Comparison of ENCODE assay signal across 8 cellular contexts in genomic region chr17:67994827-67995567, GRCh38. TPM values are rescaled to one million over a fixed set of nuclear protein-coding genes. Genes with fewer than 3 reads are reported as not detected.
DNase-seq lines count a peak whose midpoint lies in the region; ATAC-seq and TF ChIP-seq lines count a peak whose summit lies in the region.

No MANE protein-coding gene starts in this region.

- ATAC-seq in GM21526 (IDR thresholded peaks at IDR 0.05; ENCODE audit: low FRiP score, unreplicated experiment) (no peak), HG03025 (IDR thresholded peaks at IDR 0.05; ENCODE audit: low FRiP score, unreplicated experiment) (no peak)

- peaks cover 37% of the 10 kb centered on the region for H3K4me1 Mint-ChIP-seq in activated CD4-positive, alpha-beta memory T cell treated with anti-CD3 and anti-CD28 coated beads, Interleukin-2, amount 10 ng/mL, durations not matched to agents 7 days and 5 days

- no peak for TF ChIP-seq CTCF in C4-2B (conservative IDR thresholded peaks at IDR 0.05)

- DNase-seq in HT-29 (ENCODE audit: low spot score) (peak; percentile 57), globus pallidus (ENCODE audit: low spot score) (peak; percentile 37), pons (ENCODE audit: low spot score) (peak; percentile 49), NCI-H2029 treated with DMSO at 0.1 percent for 48 hours (lab: John Stamatoyannopoulos, UW) (no peak)
- DNase-seq in activated CD4-positive, alpha-beta memory T cell treated with anti-CD3 and anti-CD28 coated beads, Interleukin-2, amount 10 ng/mL, durations not matched to agents 7 days and 5 days: no peak

- H3K4me3 Mint-ChIP-seq in activated CD4-positive, alpha-beta memory T cell treated with anti-CD3 and anti-CD28 coated beads, Interleukin-2, amount 10 ng/mL, durations not matched to agents 7 days and 5 days: peak overlapping the region; percentile 76

- CTCF ChIA-PET in activated CD4-positive, alpha-beta memory T cell treated with anti-CD3 and anti-CD28 coated beads, Interleukin-2, amount 10 ng/mL, durations not matched to agents 7 days and 5 days (lab: Charles Lee): interaction anchor here (0.6 to 2.2 kb wide), 6 partner anchors 14 to 471 kb away, joined by 3 to 8 read pairs (median 5); no protein-coding TSS in a partner anchor

- H3K9me3 Mint-ChIP-seq in activated CD4-positive, alpha-beta memory T cell treated with anti-CD3 and anti-CD28 coated beads, Interleukin-2, amount 10 ng/mL, durations not matched to agents 7 days and 5 days: no peaks in the 10 kb centered on the region

- peak overlapping the region; percentile 82 for H3K27ac Mint-ChIP-seq in activated CD4-positive, alpha-beta memory T cell treated with anti-CD3 and anti-CD28 coated beads, Interleukin-2, amount 10 ng/mL, durations not matched to agents 7 days and 5 days

- peaks cover 2% of the 10 kb centered on the region for H3K36me3 Mint-ChIP-seq in activated CD4-positive, alpha-beta memory T cell treated with anti-CD3 and anti-CD28 coated beads, Interleukin-2, amount 10 ng/mL, durations not matched to agents 7 days and 5 days (ENCODE audit: low read depth)

- H3K27ac ChIP-seq in C4-2B: peak overlapping the region; percentile 35

- H3K27me3 Mint-ChIP-seq in activated CD4-positive, alpha-beta memory T cell treated with anti-CD3 and anti-CD28 coated beads, Interleukin-2, amount 10 ng/mL, durations not matched to agents 7 days and 5 days: peaks cover 10% of the 10 kb centered on the region

- POLR2A ChIA-PET in activated CD4-positive, alpha-beta memory T cell treated with anti-CD3 and anti-CD28 coated beads, Interleukin-2, amount 10 ng/mL, durations not matched to agents 7 days and 5 days (lab: Charles Lee): interaction anchor here (0.8 to 2.8 kb wide), 6 partner anchors 9 to 296 kb away, joined by 3 to 19 read pairs (median 8); partner anchors contain the start of genes ARSG, KPNA2 and SLC16A6

RNA-seq across cellular contexts. Expression of gene C17orf58, which starts 1.3 kb away (rescaled TPM):
- total RNA-seq in HT-29 (2014; rRNA removed; shearing (Covaris generic)): 40.7 and 45.7 TPM in 2 replicates
- 10 to 100 TPM; 12.4 TPM for total RNA-seq in activated CD4-positive, alpha-beta memory T cell treated with anti-CD3 and anti-CD28 coated beads, Interleukin-2, amount 10 ng/mL, durations not matched to agents 7 days and 5 days

RNA-seq across cellular contexts. Expression of gene KPNA2, which starts 40.5 kb away (rescaled TPM):
- total RNA-seq in HT-29 (2014; rRNA removed; shearing (Covaris generic)): 148 and 150 TPM in 2 replicates
- 100 to 1,000 TPM; 227 TPM for total RNA-seq in activated CD4-positive, alpha-beta memory T cell treated with anti-CD3 and anti-CD28 coated beads, Interleukin-2, amount 10 ng/mL, durations not matched to agents 7 days and 5 days

Comparison
In these comparisons a context has a peak if more than half of its experiments do, and no peak if none do; other contexts are left out.
1. DNase-seq: peak in HT-29 (single experiment), globus pallidus (single experiment) and pons (single experiment); none in activated CD4-positive, alpha-beta memory T cell treated with anti-CD3 and anti-CD28 coated beads, Interleukin-2, amount 10 ng/mL, durations not matched to agents 7 days and 5 days (single experiment) and NCI-H2029 treated with DMSO at 0.1 percent for 48 hours (single experiment).